In genomic region chr20:6074145-6074561, GRCh38 we compare ENCODE assay signal across 1 cellular context.
A peak's percentile ranks its signal among the peaks of the same experiment; 100 is the strongest.
TF ChIP-seq lines count a peak whose summit lies in the region.

No MANE protein-coding gene starts in this region.

TF ChIP-seq in HepG2, 621 proteins besides CTCF, POLR2A, EP300 and RAD21 (continued from another document and continues in another):
- no peak for TF ChIP-seq MED8 (CRISPR knock-in tag; IDR thresholded peaks at IDR 0.05; ENCODE audit: insufficient replicate concordance)
- 0 out of 2 replicates have a peak, but pooled peaks have one; percentile 16 for TF ChIP-seq ZFP91 (CRISPR knock-in tag; IDR thresholded peaks at IDR 0.05; ENCODE audit: borderline replicate concordance)
- TF ChIP-seq ZNF407 (CRISPR knock-in tag; IDR thresholded peaks at IDR 0.05; ENCODE audit: not compliant biosample characterization): no peak
- TF ChIP-seq KLF13 (CRISPR knock-in tag; IDR thresholded peaks at IDR 0.05): no peak
- TF ChIP-seq EHMT2 (IDR thresholded peaks at IDR 0.05; ENCODE audit: borderline replicate concordance, low read depth, low read length): no peak
- TF ChIP-seq TAF15 (IDR thresholded peaks at IDR 0.05; ENCODE audit: low read depth, low read length, poor library complexity, severe bottlenecking): no peak
- TF ChIP-seq KLF16 (CRISPR knock-in tag; IDR thresholded peaks at IDR 0.05): 0 out of 4 replicates have a peak, but pooled peaks of 1 of the 2 experiments have one; percentile 30
- TF ChIP-seq TBP (CRISPR knock-in tag; IDR thresholded peaks at IDR 0.05): no peak
- TF ChIP-seq MAX (IDR thresholded peaks at IDR 0.05): no peak; the same call in 1 of the 2 replicates
- TF ChIP-seq SMAD9 (CRISPR knock-in tag; IDR thresholded peaks at IDR 0.05): no peak
- no peak for TF ChIP-seq ZNF501 (CRISPR knock-in tag; IDR thresholded peaks at IDR 0.05)
- no peak for TF ChIP-seq TBL1XR1 (IDR thresholded peaks at IDR 0.05; ENCODE audit: borderline replicate concordance, low read length, partially characterized antibody)
- TF ChIP-seq ATF5 (CRISPR knock-in tag; IDR thresholded peaks at IDR 0.05; ENCODE audit: low read depth): no peak
- peak; percentile 79; the same call in 1 of the 2 replicates for TF ChIP-seq ZNF572 (CRISPR knock-in tag; IDR thresholded peaks at IDR 0.05)
- peak; percentile 46; the same call in 1 of the 2 replicates for TF ChIP-seq THAP9 (CRISPR knock-in tag; IDR thresholded peaks at IDR 0.05; ENCODE audit: borderline replicate concordance)
- no peak for TF ChIP-seq YY1 (IDR thresholded peaks at IDR 0.05; ENCODE audit: insufficient read depth, insufficient replicate concordance, low read depth, low read length)
- no peak for TF ChIP-seq PBX3 (CRISPR knock-in tag; IDR thresholded peaks at IDR 0.05; ENCODE audit: borderline replicate concordance)
- TF ChIP-seq ZNF224 (CRISPR knock-in tag; IDR thresholded peaks at IDR 0.05): no peak
- no peak for TF ChIP-seq ZNF180 (CRISPR knock-in tag; IDR thresholded peaks at IDR 0.05; ENCODE audit: borderline replicate concordance, low read depth)
- no peak for TF ChIP-seq ZNF512B (CRISPR knock-in tag; IDR thresholded peaks at IDR 0.05; ENCODE audit: borderline replicate concordance)
- TF ChIP-seq GRHL1 (CRISPR knock-in tag; conservative IDR thresholded peaks at IDR 0.05): no peak
- no peak for TF ChIP-seq FOXO4 (CRISPR knock-in tag; conservative IDR thresholded peaks at IDR 0.05)
- no peak for TF ChIP-seq MYPOP (CRISPR knock-in tag; IDR thresholded peaks at IDR 0.05)
- no peak for TF ChIP-seq ATF1 (CRISPR knock-in tag; IDR thresholded peaks at IDR 0.05)
- TF ChIP-seq HIC2 (CRISPR knock-in tag; IDR thresholded peaks at IDR 0.05; ENCODE audit: low read depth): no peak
- no peak for TF ChIP-seq HNRNPK (IDR thresholded peaks at IDR 0.05; ENCODE audit: low read depth, low read length, poor library complexity, severe bottlenecking)
